ENCODE assay signal across 13 cellular contexts in genomic region chr2:26721267-26722032, GRCh38. TPM values are rescaled to one million over a fixed set of nuclear protein-coding genes. Genes with fewer than 3 reads are reported as not detected.
DNase-seq lines count a peak whose midpoint lies in the region; ATAC-seq, FAIRE-seq and TF ChIP-seq lines count a peak whose summit lies in the region.
"Had no signal": no experiment of that assay in that cellular context is flagged by ENCODE, and none has a peak within 500 bp of the region (broad histone marks: within the 10 kb centered on the region; RNA-seq: fewer than 3 reads in every experiment).

No MANE protein-coding gene starts in this region.

- H3K4me3 ChIP-seq in A549, result no peak overlapping the region
- no peak overlapping the region for H3K4me3 ChIP-seq in astrocyte (ENCODE audit: insufficient read depth, low read depth, low read length)
- no peak overlapping the region for H3K4me3 ChIP-seq in mucosa of descending colon
- H3K4me3 ChIP-seq: HAP-1 had no signal

- no peak for FAIRE-seq in A549 (lab: Jason Lieb, UNC)
- FAIRE-seq in astrocyte (lab: Jason Lieb, UNC), result no peak
- FAIRE-seq: HTR-8/SVneo had no signal

- H3K27ac Mint-ChIP-seq in astrocyte (ENCODE audit: unreplicated experiment), result no peak overlapping the region
- H3K27ac Mint-ChIP-seq in MCF 10A (ENCODE audit: low read depth, unreplicated experiment), result no peak overlapping the region
- H3K27ac Mint-ChIP-seq: activated naive CD8-positive, alpha-beta T cell treated with anti-CD3 and anti-CD28 coated beads for 36 hours; naive B cell had no signal

- H3K9me3 ChIP-seq in A549 (no peaks in the 10 kb centered on the region), KOPT-K1 (ENCODE audit: insufficient read depth, low read length, poor library complexity, severe bottlenecking) (no peaks in the 10 kb centered on the region), astrocyte (ENCODE audit: insufficient read depth, low read depth, low read length) (no peaks in the 10 kb centered on the region), mucosa of descending colon (no peaks in the 10 kb centered on the region)
- H3K9me3 ChIP-seq: HAP-1 had no signal

- peak overlapping the region; percentile 94 for H3K27ac ChIP-seq in A549
- H3K27ac ChIP-seq in KOPT-K1 (ENCODE audit: low read depth, low read length, poor library complexity, severe bottlenecking), result peak overlapping the region; percentile 26
- no peak overlapping the region for H3K27ac ChIP-seq in astrocyte (ENCODE audit: low read depth, low read length)

- H3K4me1 ChIP-seq in A549 (peaks cover 80% of the 10 kb centered on the region), astrocyte (ENCODE audit: insufficient read depth, low read length) (peaks cover 39% of the 10 kb centered on the region), mucosa of descending colon (ENCODE audit: low read depth) (peaks cover 19% of the 10 kb centered on the region)
- H3K4me1 ChIP-seq: HAP-1 had no signal

- WGBS in A549 (ENCODE audit: missing lambda C conversion rate), result 19% methylated on average over 12 of the region's 12 CpGs

- H3K4me2 ChIP-seq in A549 (peak overlapping the region; percentile 78), astrocyte (ENCODE audit: low read length) (peak overlapping the region; percentile 50)

- peaks cover 19% of the 10 kb centered on the region for H3K27me3 Mint-ChIP-seq in astrocyte (ENCODE audit: low read depth, unreplicated experiment)
- H3K27me3 Mint-ChIP-seq in MCF 10A (ENCODE audit: insufficient read depth, unreplicated experiment), result no peaks in the 10 kb centered on the region
- H3K27me3 Mint-ChIP-seq: activated naive CD8-positive, alpha-beta T cell treated with anti-CD3 and anti-CD28 coated beads for 36 hours had no signal

- no peak overlapping the region for H3K9ac ChIP-seq in astrocyte (ENCODE audit: low read length)

- H3K27me3 ChIP-seq in astrocyte (ENCODE audit: insufficient read depth, low read length), result no peaks in the 10 kb centered on the region

- POLR2A ChIA-PET in A549 (lab: Yijun Ruan, JAX), result interaction anchor here (0.8 to 1.4 kb wide), 3 partner anchors 8 to 52 kb away, joined by 3 to 5 read pairs (median 3); no protein-coding TSS in a partner anchor
- POLR2A ChIA-PET in MCF 10A (lab: Yijun Ruan, JAX), result no interaction called here

- H3K36me3 ChIP-seq in KOPT-K1 (ENCODE audit: insufficient read depth, low read length), result no peaks in the 10 kb centered on the region
- no peaks in the 10 kb centered on the region for H3K36me3 ChIP-seq in astrocyte (ENCODE audit: insufficient read depth, low read length)
- H3K36me3 ChIP-seq in mucosa of descending colon (ENCODE audit: low read depth), result no peaks in the 10 kb centered on the region
- H3K36me3 ChIP-seq: HAP-1 had no signal

- ATAC-seq in A549, result peak; percentile 40 to 59
- ATAC-seq in mucosa of descending colon, result peak; percentile 79
- no peak for ATAC-seq in esophagus mucosa
- ATAC-seq in HG03025 (IDR thresholded peaks at IDR 0.05; ENCODE audit: low FRiP score, unreplicated experiment), result no peak

- no peaks in the 10 kb centered on the region for H4K20me1 ChIP-seq in astrocyte (ENCODE audit: insufficient read depth, low read length)

- no peak overlapping the region for H2AFZ ChIP-seq in astrocyte (ENCODE audit: low read depth, low read length)

- intact Hi-C loops in mucosa of descending colon (cut with DNase I, micrococcal nuclease), result no loop called here
- intact Hi-C loops in MCF 10A (cut with micrococcal nuclease), result no loop called here

- TF ChIP-seq CTCF in A549 (IDR thresholded peaks at IDR 0.05) (no peak), astrocyte (IDR thresholded peaks at IDR 0.05; ENCODE audit: insufficient read depth, low read depth, low read length) (no peak), mucosa of descending colon (IDR thresholded peaks at IDR 0.05) (no peak), MCF 10A (IDR thresholded peaks at IDR 0.05; ENCODE audit: unreplicated experiment) (no peak)

- TF ChIP-seq EP300 in A549 (IDR thresholded peaks at IDR 0.05), result peak; percentile 95 to 98; a peak in 4 of 5 replicates

- no peaks in the 10 kb centered on the region for H3K79me2 ChIP-seq in astrocyte (ENCODE audit: insufficient read depth, low read length)

- H3K9me3 Mint-ChIP-seq in astrocyte (ENCODE audit: unreplicated experiment), result peaks cover 4% of the 10 kb centered on the region
- H3K9me3 Mint-ChIP-seq in MCF 10A (ENCODE audit: unreplicated experiment), result no peaks in the 10 kb centered on the region
- H3K9me3 Mint-ChIP-seq: activated naive CD8-positive, alpha-beta T cell treated with anti-CD3 and anti-CD28 coated beads for 36 hours had no signal

- H3K36me3 Mint-ChIP-seq in astrocyte (ENCODE audit: low read depth, unreplicated experiment), result peaks cover 8% of the 10 kb centered on the region
- no peaks in the 10 kb centered on the region for H3K36me3 Mint-ChIP-seq in MCF 10A (ENCODE audit: insufficient read depth, unreplicated experiment)
- H3K36me3 Mint-ChIP-seq: activated naive CD8-positive, alpha-beta T cell treated with anti-CD3 and anti-CD28 coated beads for 36 hours; naive B cell had no signal

- CTCF ChIA-PET in A549 (lab: Yijun Ruan, JAX) (interaction anchor here (0.9 to 4.9 kb wide), 9 partner anchors 10 to 159 kb away, joined by 3 to 38 read pairs (median 4); a partner anchor contains a TSS), MCF 10A (lab: Yijun Ruan, JAX) (no interaction called here)

- no peak overlapping the region for H3K4me3 Mint-ChIP-seq in astrocyte (ENCODE audit: unreplicated experiment)
- no peak overlapping the region for H3K4me3 Mint-ChIP-seq in MCF 10A (ENCODE audit: unreplicated experiment)
- H3K4me3 Mint-ChIP-seq: activated naive CD8-positive, alpha-beta T cell treated with anti-CD3 and anti-CD28 coated beads for 36 hours; naive B cell had no signal

- H3K4me1 Mint-ChIP-seq in astrocyte (ENCODE audit: low read depth, unreplicated experiment) (peaks cover 7% of the 10 kb centered on the region), MCF 10A (ENCODE audit: insufficient read depth, unreplicated experiment) (peaks cover 14% of the 10 kb centered on the region)
- H3K4me1 Mint-ChIP-seq: activated naive CD8-positive, alpha-beta T cell treated with anti-CD3 and anti-CD28 coated beads for 36 hours; naive B cell had no signal

- peak; percentile 18 to 53; a peak in 4 of 5 replicates for TF ChIP-seq RAD21 in A549 (conservative IDR thresholded peaks at IDR 0.05 in 1 of 2, IDR thresholded peaks at IDR 0.05 in 1 of 2)

- peak; percentile 80 to 94 for DNase-seq in A549 (ENCODE audit: low read depth in 1 of 2, low spot score in 1 of 2)
- DNase-seq in astrocyte (ENCODE audit: low read depth), result no peak
- peak in 2 of 3 donors; percentile 48 to 53 for DNase-seq in mucosa of descending colon
- no peak for DNase-seq in MCF 10A (ENCODE audit: unreplicated experiment)
- DNase-seq in C1 segment of cervical spinal cord (lab: John Stamatoyannopoulos, UW), result no peak
- DNase-seq: activated CD4-positive, alpha-beta T cell treated with anti-CD3 and anti-CD28 coated beads for 4 hours; activated naive CD8-positive, alpha-beta T cell treated with anti-CD3 and anti-CD28 coated beads for 36 hours; naive B cell had no signal

- peak; percentile 5; the same call in 1 of the 2 replicates for TF ChIP-seq POLR2A in A549 (IDR thresholded peaks at IDR 0.05; ENCODE audit: low read length)

- BruUV-seq in MCF 10A (replicated peaks; lab: Mats Ljungman, UMichigan), result no TSS peak

TF ChIP-seq in A549, 52 proteins besides CTCF, POLR2A, EP300 and RAD21 (continues in another document):
- TF ChIP-seq MAZ (IDR thresholded peaks at IDR 0.05; ENCODE audit: borderline replicate concordance, low read depth, low read length) (no peak), PBX3 (IDR thresholded peaks at IDR 0.05) (peak; percentile 85), FOSL2 (IDR thresholded peaks at IDR 0.05) (0 out of 2 replicates have a peak, but pooled peaks have one; percentile 15), FOSL2 (CRISPR knock-in tag; IDR thresholded peaks at IDR 0.05) (peak; percentile 62), RFX5 (IDR thresholded peaks at IDR 0.05) (0 out of 2 replicates have a peak, but pooled peaks have one; percentile 34), HOXB13 (CRISPR knock-in tag; IDR thresholded peaks at IDR 0.05; ENCODE audit: low read depth) (peak; percentile 77), CEBPB (IDR thresholded peaks at IDR 0.05) (peak in 1 of 2 experiments; percentile 70; a peak in 1 of 4 replicates), JUNB (IDR thresholded peaks at IDR 0.05) (peak; percentile 85), NPAS2 (CRISPR knock-in tag; IDR thresholded peaks at IDR 0.05; ENCODE audit: borderline replicate concordance) (no peak), JUN (IDR thresholded peaks at IDR 0.05) (peak; percentile 94 to 97), FOXS1 (CRISPR knock-in tag; IDR thresholded peaks at IDR 0.05) (no peak)

RNA-seq across cellular contexts. Expression of gene KCNK3, which starts 28.9 kb away (rescaled TPM):
- polyA plus RNA-seq in A549 (2011; rRNA removed), result 2.8 and 3.5 TPM in 2 replicates
- 2.0 and 3.4 TPM in 2 replicates for polyA plus RNA-seq in A549 (2012; cell fraction: cytosol; rRNA removed)
- polyA plus RNA-seq in A549 (2012; cell fraction: nucleus; rRNA removed), result 1.7 and 2.9 TPM in 2 replicates
- 1.6 to 3.4 TPM (median 2.4 TPM) in 3 replicates for polyA plus RNA-seq in A549 (2017; fragmentation: RNase III; extraction: RNeasy Plus Mini Kit Qiagen cat#74134 plus additional on column Dnase treatment)
- polyA minus RNA-seq in A549 (2011; rRNA and poly(A)+ RNA removed), result 4.1 TPM in 2 replicates
- total RNA-seq in astrocyte, result 1.9 and 2.3 TPM in 2 replicates
- 10 to 100 TPM in 1 of 3 donors, under 1 TPM in 2; 0.64 to 11.0 (median 0.92) TPM for total RNA-seq in mucosa of descending colon
- not detected in 2 replicates for total RNA-seq in MCF 10A (2022)
- total RNA-seq in esophagus mucosa, result 0.44 TPM
- total RNA-seq: activated naive CD8-positive, alpha-beta T cell treated with anti-CD3 and anti-CD28 coated beads for 36 hours had no signal

RNA-seq across cellular contexts. Expression of gene SLC35F6, which starts 42.6 kb away (rescaled TPM):
- polyA plus RNA-seq in A549 (2011; rRNA removed) (41.3 and 55.7 TPM in 2 replicates), A549 (2017; fragmentation: RNase III; extraction: RNeasy Plus Mini Kit Qiagen cat#74134 plus additional on column Dnase treatment) (40.1 to 47.6 TPM (median 46.9 TPM) in 3 replicates)
- polyA plus RNA-seq in A549 (2012; cell fraction: cytosol; rRNA removed), result 23.7 and 38.0 TPM in 2 replicates
- polyA plus RNA-seq in A549 (2012; cell fraction: nucleus; rRNA removed), result 33.1 and 35.8 TPM in 2 replicates
- 111 and 126 TPM in 2 replicates for polyA minus RNA-seq in A549 (2011; rRNA and poly(A)+ RNA removed)
- total RNA-seq in astrocyte (41.9 and 42.5 TPM in 2 replicates), mucosa of descending colon (10 to 100 TPM; 27.4 to 33.4 (median 33.3) TPM), MCF 10A (2022) (76.9 and 110 TPM in 2 replicates), esophagus mucosa (42.7 TPM)

Comparison
In these comparisons a context has a peak if more than half of its experiments do, and no peak if none do; other contexts are left out.
1. ATAC-seq: peak in A549 (2 of 2) and mucosa of descending colon (single experiment); none in esophagus mucosa (single experiment) and HG03025 (single experiment).
2. DNase-seq: peak in A549 (2 of 2) and mucosa of descending colon (2 of 3); none in astrocyte (single experiment), MCF 10A (single experiment) and C1 segment of cervical spinal cord (0 of 14).